Comparison of ENCODE assay signal across 19 cellular contexts in genomic region chr6:15792842-15793241, GRCh38.
DNase-seq lines count a peak whose midpoint lies in the region; ATAC-seq, FAIRE-seq and TF ChIP-seq lines count a peak whose summit lies in the region.
"Had no signal": no experiment of that assay in that cellular context is flagged by ENCODE, and none has a peak within 500 bp of the region (broad histone marks: within the 10 kb centered on the region; RNA-seq: fewer than 3 reads in every experiment).

No MANE protein-coding gene starts in this region.

- H3K27ac Mint-ChIP-seq in astrocyte (ENCODE audit: unreplicated experiment) (peak overlapping the region; percentile 55), nephron (peak overlapping the region; percentile 99 to 100 (median 99))
- H3K27ac Mint-ChIP-seq in activated T-helper 2 cell treated with anti-CD3 and anti-CD28 coated beads, Interferon-gamma antibody, Interleukin-2, Interleukin-4, amounts not matched to agents 10 μg/mL and 5 μg/mL and 100 μg/mL, durations not matched to agents 14 hours and 24 hours and 36 hours = no peak overlapping the region

- FAIRE-seq in astrocyte (lab: Jason Lieb, UNC) = no peak
- FAIRE-seq: GM12878 had no signal

- H3K4me1 Mint-ChIP-seq in astrocyte (ENCODE audit: low read depth, unreplicated experiment) (peaks cover 39% of the 10 kb centered on the region), nephron (peaks cover 64% of the 10 kb centered on the region)
- H3K4me1 Mint-ChIP-seq in activated T-helper 2 cell treated with anti-CD3 and anti-CD28 coated beads, Interferon-gamma antibody, Interleukin-2, Interleukin-4, amounts not matched to agents 10 μg/mL and 5 μg/mL and 100 μg/mL, durations not matched to agents 14 hours and 24 hours and 36 hours (ENCODE audit: low read depth) = no peaks in the 10 kb centered on the region

- H3K4me3 ChIP-seq in PC-3 (ENCODE audit: low read length) = no peak overlapping the region
- no peak overlapping the region for H3K4me3 ChIP-seq in astrocyte (ENCODE audit: insufficient read depth, low read depth, low read length)
- peak overlapping the region in 1 of 3 donors; percentile 42 for H3K4me3 ChIP-seq in skeletal muscle tissue (ENCODE audit: low read length in 3 of 3)
- H3K4me3 ChIP-seq: GM12878 had no signal

- H3K27ac ChIP-seq in PC-3 (ENCODE audit: low read length) = no peak overlapping the region
- no peak overlapping the region for H3K27ac ChIP-seq in astrocyte (ENCODE audit: low read depth, low read length)
- peak overlapping the region; percentile 86 for H3K27ac ChIP-seq in skeletal muscle tissue (ENCODE audit: low read depth, low read length)
- H3K27ac ChIP-seq in RWPE1 = no peak overlapping the region

- no peak overlapping the region for H2AFZ ChIP-seq in PC-3 (ENCODE audit: low read length)
- no peak overlapping the region for H2AFZ ChIP-seq in astrocyte (ENCODE audit: low read depth, low read length)

- BruUV-seq in PC-3 (replicated peaks; lab: Mats Ljungman, UMichigan) = no TSS peak

- no peak for DNase-seq in PC-3
- no peak for DNase-seq in astrocyte (ENCODE audit: low read depth)
- no peak for DNase-seq in NCI-H446 treated with DMSO at 0.1 percent for 48 hours (lab: John Stamatoyannopoulos, UW)
- DNase-seq in RWPE1 (ENCODE audit: low spot score) = no peak
- no peak for DNase-seq in activated T-helper 2 cell treated with anti-CD3 and anti-CD28 coated beads, Interferon-gamma antibody, Interleukin-2, Interleukin-4, amounts not matched to agents 10 μg/mL and 5 μg/mL and 100 μg/mL, durations not matched to agents 14 hours and 24 hours and 36 hours (ENCODE audit: low spot score)
- DNase-seq: BE2C, DND-41, H7, KBM-7, MM.1S, NCI-H1048, NCI-H1417 treated with DMSO at 0.1 percent for 48 hours, NCI-H187, NCI-H2107, NCI-H69, Right ventricle myocardium superior had no signal

- H3K4me2 ChIP-seq in PC-3 (ENCODE audit: low read length) (peak overlapping the region; percentile 28; the same call in 1 of the 2 replicates), astrocyte (ENCODE audit: low read length) (no peak overlapping the region)

- no peak for ATAC-seq in PC-3
- ATAC-seq: GM12878 had no signal

- TF ChIP-seq CTCF in PC-3 (conservative IDR thresholded peaks at IDR 0.05; ENCODE audit: low read depth, low read length) (no peak), astrocyte (IDR thresholded peaks at IDR 0.05; ENCODE audit: insufficient read depth, low read depth, low read length) (no peak), nephron (IDR thresholded peaks at IDR 0.05; ENCODE audit: unreplicated experiment in 3 of 3) (no peak), RWPE1 (conservative IDR thresholded peaks at IDR 0.05; ENCODE audit: low read depth) (no peak)

- CTCF ChIA-PET in PC-3 (lab: Charles Lee) = no interaction called here
- CTCF ChIA-PET in RWPE1 (lab: Yijun Ruan, JAX) = no interaction called here

- H4K20me1 ChIP-seq in PC-3 (ENCODE audit: low read length) (no peaks in the 10 kb centered on the region), astrocyte (ENCODE audit: insufficient read depth, low read length) (no peaks in the 10 kb centered on the region)

- H3K27me3 ChIP-seq in PC-3 (ENCODE audit: low read length) (no peaks in the 10 kb centered on the region), astrocyte (ENCODE audit: insufficient read depth, low read length) (no peaks in the 10 kb centered on the region), skeletal muscle tissue (ENCODE audit: control insufficient read depth in 3 of 3, insufficient read depth in 3 of 3, low read length in 3 of 3) (no peaks in the 10 kb centered on the region)
- H3K27me3 ChIP-seq: BE2C had no signal

- intact Hi-C loops in PC-3 (cut with micrococcal nuclease) = no loop called here
- intact Hi-C loops in activated T-helper 2 cell treated with anti-CD3 and anti-CD28 coated beads, Interferon-gamma antibody, Interleukin-2, Interleukin-4, amounts not matched to agents 10 μg/mL and 5 μg/mL and 100 μg/mL, durations not matched to agents 14 hours and 24 hours and 36 hours (cut with micrococcal nuclease) = no loop called here

- no peaks in the 10 kb centered on the region for H3K36me3 ChIP-seq in PC-3 (ENCODE audit: low read depth, low read length)
- H3K36me3 ChIP-seq in astrocyte (ENCODE audit: insufficient read depth, low read length) = no peaks in the 10 kb centered on the region
- H3K36me3 ChIP-seq in skeletal muscle tissue (ENCODE audit: control insufficient read depth in 3 of 3, insufficient read depth in 3 of 3, low read length in 3 of 3) = no peaks in the 10 kb centered on the region
- H3K36me3 ChIP-seq: BE2C had no signal

- POLR2A ChIA-PET in PC-3 (lab: Charles Lee; ENCODE audit: unreplicated experiment) = no interaction called here
- POLR2A ChIA-PET in RWPE1 (lab: Yijun Ruan, JAX; ENCODE audit: low non-redundant PET) = no interaction called here

- H3K9me2 ChIP-seq in PC-3 (replicated peaks; ENCODE audit: low read length) = no peaks in the 10 kb centered on the region

- H3K27me3 Mint-ChIP-seq in astrocyte (ENCODE audit: low read depth, unreplicated experiment) (peaks cover 2% of the 10 kb centered on the region), nephron (ENCODE audit: low read depth) (peaks cover 16% of the 10 kb centered on the region)
- no peaks in the 10 kb centered on the region for H3K27me3 Mint-ChIP-seq in activated T-helper 2 cell treated with anti-CD3 and anti-CD28 coated beads, Interferon-gamma antibody, Interleukin-2, Interleukin-4, amounts not matched to agents 10 μg/mL and 5 μg/mL and 100 μg/mL, durations not matched to agents 14 hours and 24 hours and 36 hours (ENCODE audit: low read depth)

- H3K9me3 Mint-ChIP-seq in astrocyte (ENCODE audit: unreplicated experiment) (peaks cover 12% of the 10 kb centered on the region), nephron (peaks cover 16% of the 10 kb centered on the region)
- peaks cover 26% of the 10 kb centered on the region for H3K9me3 Mint-ChIP-seq in activated T-helper 2 cell treated with anti-CD3 and anti-CD28 coated beads, Interferon-gamma antibody, Interleukin-2, Interleukin-4, amounts not matched to agents 10 μg/mL and 5 μg/mL and 100 μg/mL, durations not matched to agents 14 hours and 24 hours and 36 hours

- H3K9me3 ChIP-seq in PC-3 (ENCODE audit: low read length) = no peaks in the 10 kb centered on the region
- no peaks in the 10 kb centered on the region for H3K9me3 ChIP-seq in astrocyte (ENCODE audit: insufficient read depth, low read depth, low read length)
- no peaks in the 10 kb centered on the region for H3K9me3 ChIP-seq in skeletal muscle tissue (ENCODE audit: control insufficient read depth in 3 of 3, low read length in 3 of 3)
- H3K9me3 ChIP-seq: BE2C had no signal

- H3K4me1 ChIP-seq in PC-3 (ENCODE audit: insufficient read depth, low read length) (peaks cover 7% of the 10 kb centered on the region), astrocyte (ENCODE audit: insufficient read depth, low read length) (no peaks in the 10 kb centered on the region), skeletal muscle tissue (ENCODE audit: control insufficient read depth in 3 of 3, insufficient read depth in 3 of 3, low read length in 3 of 3) (peaks cover 52 to 56% (median 55%) of the 10 kb centered on the region in 3 donors)
- H3K4me1 ChIP-seq: BE2C had no signal

- no peaks in the 10 kb centered on the region for H3K79me2 ChIP-seq in PC-3 (ENCODE audit: low read length)
- no peaks in the 10 kb centered on the region for H3K79me2 ChIP-seq in astrocyte (ENCODE audit: insufficient read depth, low read length)

- H3K4me3 Mint-ChIP-seq in astrocyte (ENCODE audit: unreplicated experiment) = no peak overlapping the region
- no peak overlapping the region for H3K4me3 Mint-ChIP-seq in nephron
- no peak overlapping the region for H3K4me3 Mint-ChIP-seq in activated T-helper 2 cell treated with anti-CD3 and anti-CD28 coated beads, Interferon-gamma antibody, Interleukin-2, Interleukin-4, amounts not matched to agents 10 μg/mL and 5 μg/mL and 100 μg/mL, durations not matched to agents 14 hours and 24 hours and 36 hours (ENCODE audit: low read depth)

- H3K36me3 Mint-ChIP-seq in astrocyte (ENCODE audit: low read depth, unreplicated experiment) (no peaks in the 10 kb centered on the region), nephron (ENCODE audit: low read depth) (peaks cover 7% of the 10 kb centered on the region)
- H3K36me3 Mint-ChIP-seq in activated T-helper 2 cell treated with anti-CD3 and anti-CD28 coated beads, Interferon-gamma antibody, Interleukin-2, Interleukin-4, amounts not matched to agents 10 μg/mL and 5 μg/mL and 100 μg/mL, durations not matched to agents 14 hours and 24 hours and 36 hours (ENCODE audit: low read depth) = peaks cover 14% of the 10 kb centered on the region

- H3K9ac ChIP-seq in PC-3 (ENCODE audit: low read length) (no peak overlapping the region), astrocyte (ENCODE audit: low read length) (no peak overlapping the region), skeletal muscle tissue (ENCODE audit: low read depth in 1 of 3, low read length in 3 of 3) (peak overlapping the region; percentile 8 to 32 (median 10))

- H3F3A ChIP-seq in PC-3 (ENCODE audit: low read length, unreplicated experiment) = no peaks in the 10 kb centered on the region

Comparison
In these comparisons a context has a peak if more than half of its experiments do, and no peak if none do; other contexts are left out.
1. H3K9ac ChIP-seq: peak in skeletal muscle tissue (3 of 3); none in PC-3 (single experiment) and astrocyte (single experiment).